ENCODE assay signal across 8 cellular contexts in the genomic region with DNA sequence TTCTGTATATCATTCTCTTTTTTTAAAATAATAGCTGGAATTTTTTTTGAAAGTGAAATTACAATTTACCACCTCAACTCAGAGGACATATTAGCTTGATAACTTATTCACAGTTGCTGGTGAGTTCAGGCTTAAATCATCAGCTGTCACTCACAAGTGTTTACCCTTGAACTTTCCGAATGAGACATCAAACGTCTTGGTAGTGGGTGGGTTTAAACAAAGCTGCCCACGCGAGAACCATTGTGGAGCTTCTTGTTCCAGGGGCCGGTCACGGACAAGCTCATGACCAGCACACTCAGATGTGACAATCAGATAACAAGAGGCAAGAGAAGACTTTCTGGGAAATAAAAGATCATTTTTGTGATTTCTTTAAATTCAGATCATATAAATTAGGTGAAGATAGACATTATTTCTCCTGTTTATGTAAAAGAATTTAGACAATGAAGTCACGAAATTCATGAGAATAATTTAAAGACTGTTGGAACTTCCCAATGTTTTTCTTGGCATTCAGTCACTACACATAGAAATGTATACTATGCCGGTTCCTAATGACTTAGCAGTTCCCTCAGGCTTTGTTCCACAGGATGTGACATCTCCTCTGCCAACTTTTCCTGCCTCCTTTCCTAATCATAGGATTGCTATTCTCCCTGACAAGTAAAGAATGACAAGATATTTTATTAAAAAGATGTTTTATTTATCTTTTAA. TPM values are rescaled to one million over a fixed set of nuclear protein-coding genes. Genes with fewer than 3 reads are reported as not detected.
DNase-seq lines count a peak whose midpoint lies in the region; ATAC-seq and TF ChIP-seq lines count a peak whose summit lies in the region.

No MANE protein-coding gene starts in this region.

- H3K27ac ChIP-seq in smooth muscle cell (ENCODE audit: low read depth), result peak overlapping the region; percentile 95

- peak overlapping the region; percentile 85 for H3K4me2 ChIP-seq in smooth muscle cell

- H3K4me1 ChIP-seq in smooth muscle cell (ENCODE audit: low read depth), result peaks cover 30% of the 10 kb centered on the region

- H3K27ac Mint-ChIP-seq in T-helper 2 cell treated with Interferon-gamma antibody and Interleukin-4, amounts not matched to agents 5 μg/mL and 100 μg/mL, for 36 hours, result no peak overlapping the region

- WGBS in smooth muscle cell (ENCODE audit: low lambda C conversion rate), result 3% methylated on average over 8 of the region's 8 CpGs

- peak; percentile 36 for ATAC-seq in HG02840 (IDR thresholded peaks at IDR 0.05; ENCODE audit: low FRiP score, unreplicated experiment)

- H3K9me3 Mint-ChIP-seq in T-helper 2 cell treated with Interferon-gamma antibody and Interleukin-4, amounts not matched to agents 5 μg/mL and 100 μg/mL, for 36 hours, result no peaks in the 10 kb centered on the region

- peak overlapping the region; percentile 63 for H3K4me3 Mint-ChIP-seq in T-helper 2 cell treated with Interferon-gamma antibody and Interleukin-4, amounts not matched to agents 5 μg/mL and 100 μg/mL, for 36 hours

- peaks cover 13% of the 10 kb centered on the region for H3F3A ChIP-seq in smooth muscle cell (ENCODE audit: low read depth)

- H4K20me1 ChIP-seq in smooth muscle cell (ENCODE audit: low read depth), result no peaks in the 10 kb centered on the region

- H3K36me3 Mint-ChIP-seq in T-helper 2 cell treated with Interferon-gamma antibody and Interleukin-4, amounts not matched to agents 5 μg/mL and 100 μg/mL, for 36 hours (ENCODE audit: low read depth), result peaks cover 5% of the 10 kb centered on the region

- peak overlapping the region; percentile 36 for H3K4me3 ChIP-seq in smooth muscle cell

- no peaks in the 10 kb centered on the region for H3K9me3 ChIP-seq in smooth muscle cell (replicated peaks; ENCODE audit: low read depth)

- no peaks in the 10 kb centered on the region for H3K79me2 ChIP-seq in smooth muscle cell (ENCODE audit: low read depth)

- H2AFZ ChIP-seq in smooth muscle cell (ENCODE audit: low read depth), result no peak overlapping the region

- DNase-seq in activated CD4-positive, alpha-beta T cell treated with anti-CD3 and anti-CD28 coated beads for 48 hours, result peak; percentile 24
- no peak for DNase-seq in activated CD4-positive, alpha-beta T cell treated with anti-CD3 and anti-CD28 coated beads for 4 hours
- peak; percentile 57 for DNase-seq in T-helper 2 cell treated with Interferon-gamma antibody and Interleukin-4, amounts not matched to agents 5 μg/mL and 100 μg/mL, for 36 hours (ENCODE audit: low spot score)
- DNase-seq in foreskin melanocyte (peak; percentile 80), smooth muscle cell (lab: John Stamatoyannopoulos, UW; ENCODE audit: unreplicated experiment) (no peak), NCI-H748 (lab: John Stamatoyannopoulos, UW; ENCODE audit: unreplicated experiment) (no peak), NCI-H2081 treated with DMSO at 0.1 percent for 48 hours (lab: John Stamatoyannopoulos, UW) (no peak)

- H3K27me3 Mint-ChIP-seq in T-helper 2 cell treated with Interferon-gamma antibody and Interleukin-4, amounts not matched to agents 5 μg/mL and 100 μg/mL, for 36 hours (ENCODE audit: low read depth), result no peaks in the 10 kb centered on the region

- H3K36me3 ChIP-seq in smooth muscle cell (ENCODE audit: low read depth), result no peaks in the 10 kb centered on the region

- H3K27me3 ChIP-seq in smooth muscle cell (ENCODE audit: low read depth), result no peaks in the 10 kb centered on the region

- TF ChIP-seq CTCF in smooth muscle cell (IDR thresholded peaks at IDR 0.05; ENCODE audit: borderline replicate concordance, insufficient read depth, poor library complexity, severe bottlenecking), result no peak

- peaks cover 40% of the 10 kb centered on the region for H3K4me1 Mint-ChIP-seq in T-helper 2 cell treated with Interferon-gamma antibody and Interleukin-4, amounts not matched to agents 5 μg/mL and 100 μg/mL, for 36 hours (ENCODE audit: low read depth)

- peak overlapping the region; percentile 85 for H3K9ac ChIP-seq in smooth muscle cell (ENCODE audit: low read depth)

RNA-seq across cellular contexts. Expression of gene BTD, which starts 29.3 kb away (rescaled TPM):
- 9.4 and 20.9 TPM in 2 replicates for total RNA-seq in smooth muscle cell
- polyA plus RNA-seq in smooth muscle cell, result 16.3 and 23.6 TPM in 2 replicates

RNA-seq across cellular contexts. Expression of gene HACL1, which starts 29.4 kb away (rescaled TPM):
- total RNA-seq in smooth muscle cell, result 13.0 and 17.9 TPM in 2 replicates
- polyA plus RNA-seq in smooth muscle cell, result 11.8 and 16.3 TPM in 2 replicates

Comparison
In these comparisons a context has a peak if more than half of its experiments do, and no peak if none do; other contexts are left out.
1. DNase-seq: peak in activated CD4-positive, alpha-beta T cell treated with anti-CD3 and anti-CD28 coated beads for 48 hours (single experiment), T-helper 2 cell treated with Interferon-gamma antibody and Interleukin-4, amounts not matched to agents 5 μg/mL and 100 μg/mL, for 36 hours (single experiment) and foreskin melanocyte (single experiment); none in activated CD4-positive, alpha-beta T cell treated with anti-CD3 and anti-CD28 coated beads for 4 hours (0 of 2), smooth muscle cell (single experiment), NCI-H748 (single experiment) and NCI-H2081 treated with DMSO at 0.1 percent for 48 hours (single experiment).